Comparison of ENCODE assay signal across 10 cellular contexts in the genomic region with DNA sequence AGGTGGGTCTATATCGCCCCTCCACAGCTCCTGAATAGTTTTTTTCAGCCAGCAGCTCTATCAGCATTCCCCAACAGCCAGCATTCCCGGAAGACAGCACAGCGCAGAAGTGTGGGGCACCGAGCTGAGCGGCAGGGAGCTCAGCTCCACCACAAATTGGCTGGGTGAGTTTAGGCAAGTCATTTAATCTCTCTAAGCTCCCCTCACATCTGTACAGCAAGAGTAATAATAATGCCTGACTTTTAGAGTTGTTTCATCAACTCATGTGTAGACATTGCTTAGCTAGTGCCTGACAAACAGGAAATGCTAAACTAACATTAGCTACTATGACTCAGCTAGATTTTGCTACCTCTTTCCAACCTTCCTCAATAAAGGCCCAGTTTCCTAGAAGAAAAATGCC.
DNase-seq lines count a peak whose midpoint lies in the region; FAIRE-seq and TF ChIP-seq lines count a peak whose summit lies in the region.
"Had no signal": no experiment of that assay in that cellular context is flagged by ENCODE, and none has a peak within 500 bp of the region (broad histone marks: within the 10 kb centered on the region; RNA-seq: fewer than 3 reads in every experiment).

No MANE protein-coding gene starts in this region.

- no peak overlapping the region for H3K4me2 ChIP-seq in keratinocyte (ENCODE audit: control insufficient read depth, extremely low read depth, insufficient read depth, low read depth, low read length)

- no peaks in the 10 kb centered on the region for H3K79me2 ChIP-seq in keratinocyte (ENCODE audit: control insufficient read depth, insufficient read depth, low read length)

- H3K9me3 ChIP-seq in keratinocyte (ENCODE audit: control insufficient read depth, low read depth, low read length) = no peaks in the 10 kb centered on the region
- H3K9me3 ChIP-seq: gastrocnemius medialis had no signal

- H3K9ac ChIP-seq in keratinocyte (ENCODE audit: control insufficient read depth, extremely low read depth, insufficient read depth, low read length) = no peak overlapping the region

- DNase-seq in AG09309 (ENCODE audit: low read depth) (peak; percentile 31), LNCaP clone FGC (ENCODE audit: low read depth) (peak; percentile 10), bronchial epithelial cell (ENCODE audit: low read depth) (peak; percentile 85), keratinocyte (ENCODE audit: low read depth, low spot score) (no peak), SIG-M5 (lab: John Stamatoyannopoulos, UW) (no peak), superior temporal gyrus (ENCODE audit: extremely low spot score) (no peak)
- no peak for DNase-seq in stimulated activated CD4-positive, alpha-beta T cell treated with anti-CD3 and anti-CD28 coated beads, Interleukin-12 subunit alpha, Interleukin-12 subunit beta, amount 100 ng/mL, for 4 hours
- DNase-seq in activated T-cell treated with anti-CD3 and anti-CD28 coated beads, Interleukin-2, amount 50 U/mL, for 1 hour = no peak
- DNase-seq: CD4-positive, alpha-beta T cell; gastrocnemius medialis had no signal

- no peaks in the 10 kb centered on the region for H4K20me1 ChIP-seq in keratinocyte (ENCODE audit: control insufficient read depth, extremely low read depth, insufficient read depth, low read length)

- no peak for TF ChIP-seq CTCF in AG09309 (IDR thresholded peaks at IDR 0.05; ENCODE audit: control insufficient read depth, insufficient read depth, low read depth, low read length, missing control alignments)
- TF ChIP-seq CTCF in LNCaP clone FGC (IDR thresholded peaks at IDR 0.05; ENCODE audit: control insufficient read depth, extremely low read depth, insufficient read depth) = no peak
- TF ChIP-seq CTCF in bronchial epithelial cell (IDR thresholded peaks at IDR 0.05; ENCODE audit: insufficient read depth, low read length, severe bottlenecking) = no peak
- no peak for TF ChIP-seq CTCF in keratinocyte (optimal IDR thresholded peaks at IDR 0.05 in 1 of 3, IDR thresholded peaks at IDR 0.05 in 1 of 3, conservative IDR thresholded peaks at IDR 0.05 in 1 of 3; ENCODE audit: extremely low read depth in 1 of 3, insufficient read depth in 2 of 3, low read length in 3 of 3)

- peaks cover 2% of the 10 kb centered on the region for H3K27me3 ChIP-seq in bronchial epithelial cell (ENCODE audit: control insufficient read depth, insufficient read depth, low read length)
- no peaks in the 10 kb centered on the region for H3K27me3 ChIP-seq in keratinocyte (ENCODE audit: control insufficient read depth, extremely low read depth, insufficient read depth, low read length)
- H3K27me3 ChIP-seq: gastrocnemius medialis had no signal

- H3K4me1 ChIP-seq in keratinocyte (ENCODE audit: control insufficient read depth, extremely low read depth, insufficient read depth, low read length) = peaks cover 11% of the 10 kb centered on the region
- H3K4me1 ChIP-seq: gastrocnemius medialis had no signal

- H3K36me3 ChIP-seq in bronchial epithelial cell (ENCODE audit: control insufficient read depth, insufficient read depth, low read length) = no peaks in the 10 kb centered on the region
- H3K36me3 ChIP-seq in keratinocyte (ENCODE audit: control insufficient read depth in 2 of 2, extremely low read depth in 1 of 2, insufficient read depth in 2 of 2, low read length in 2 of 2) = no peaks in the 10 kb centered on the region
- H3K36me3 ChIP-seq: gastrocnemius medialis had no signal

- H3K4me3 ChIP-seq in AG09309 (ENCODE audit: control insufficient read depth, low read depth, low read length) (no peak overlapping the region), LNCaP clone FGC (ENCODE audit: low read depth, low read length) (no peak overlapping the region), bronchial epithelial cell (ENCODE audit: low read depth, low read length) (no peak overlapping the region), keratinocyte (ENCODE audit: control insufficient read depth in 2 of 3, extremely low read depth in 1 of 3, insufficient read depth in 2 of 3, low read depth in 1 of 3, low read length in 3 of 3) (no peak overlapping the region)
- H3K4me3 ChIP-seq: gastrocnemius medialis had no signal

- no peak overlapping the region for H3K27ac ChIP-seq in keratinocyte (ENCODE audit: control insufficient read depth, insufficient read depth, low read length)
- H3K27ac ChIP-seq: gastrocnemius medialis had no signal

- H2AFZ ChIP-seq in keratinocyte (ENCODE audit: control insufficient read depth, low read length) = peak overlapping the region; percentile 67

- no peaks in the 10 kb centered on the region for H3K9me1 ChIP-seq in keratinocyte (ENCODE audit: control insufficient read depth, extremely low read depth, insufficient read depth, low read length)

- FAIRE-seq in bronchial epithelial cell (lab: Jason Lieb, UNC) (no peak), keratinocyte (lab: Jason Lieb, UNC) (no peak)

- dilution Hi-C loops in keratinocyte (cut with MboI; ENCODE audit: extremely low pct_ligation_motif_present, low sequenced_read_pairs) = no loop called here

Comparison
In these comparisons a context has a peak if more than half of its experiments do, and no peak if none do; other contexts are left out.
1. DNase-seq: peak in AG09309 (single experiment), LNCaP clone FGC (single experiment) and bronchial epithelial cell (single experiment); none in keratinocyte (single experiment), stimulated activated CD4-positive, alpha-beta T cell treated with anti-CD3 and anti-CD28 coated beads, Interleukin-12 subunit alpha, Interleukin-12 subunit beta, amount 100 ng/mL, for 4 hours (single experiment), SIG-M5 (single experiment), superior temporal gyrus (single experiment) and activated T-cell treated with anti-CD3 and anti-CD28 coated beads, Interleukin-2, amount 50 U/mL, for 1 hour (single experiment).